In the genomic region with DNA sequence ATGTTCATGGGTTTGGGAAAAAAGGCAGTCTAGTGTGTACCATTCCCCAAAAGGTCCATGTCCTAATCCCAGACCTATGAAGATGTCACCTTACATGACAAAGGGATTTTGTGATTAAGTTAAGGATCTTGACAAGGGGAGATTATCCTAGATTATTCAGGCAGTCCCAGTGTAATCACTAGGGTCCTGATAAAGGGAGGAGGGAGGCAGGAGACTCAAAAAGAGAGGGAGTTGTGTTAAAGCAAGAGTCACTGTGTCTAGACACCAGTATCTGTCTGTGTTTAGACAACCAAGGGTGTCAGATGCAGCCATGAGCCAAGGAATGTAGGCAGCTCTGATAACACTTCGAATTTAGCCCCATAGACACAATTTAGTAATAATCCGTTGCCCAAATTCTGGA, we compare ENCODE assay signal across 17 cellular contexts.
"Had no signal": no experiment of that assay in that cellular context is flagged by ENCODE, and none has a peak within 500 bp of the region (broad histone marks: within the 10 kb centered on the region; RNA-seq: fewer than 3 reads in every experiment).

No MANE protein-coding gene starts in this region.

- FAIRE-seq: endometrium, kidney, pancreas had no signal

- H3K4me3 Mint-ChIP-seq: naive B cell, nephron had no signal

- H3K27me3 ChIP-seq: pancreas had no signal

- H3K36me3 Mint-ChIP-seq: naive B cell had no signal

- H3K4me1 Mint-ChIP-seq: naive B cell had no signal

- H3K27ac ChIP-seq: pancreas had no signal

- DNase-seq: effector memory CD4-positive, alpha-beta T cell; kidney; left cardiac atrium; left ventricle myocardium superior; mesenchymal stem cell; naive B cell; occipital lobe; pancreas; stimulated activated CD4-positive, alpha-beta T cell treated with anti-CD3 and anti-CD28 coated beads, Interleukin-2, amount 100 ng/mL, for 48 hours; stimulated activated naive CD4-positive, alpha-beta T cell treated with Interleukin-2 at 50 U/mL for 16 hours; trophoblast cell had no signal

- H3K4me3 ChIP-seq: lung, pancreas, smooth muscle cell had no signal

- H3K9me3 ChIP-seq: pancreas had no signal

- H3K27ac Mint-ChIP-seq: naive B cell, nephron, progenitor cell of endocrine pancreas had no signal

- H3K36me3 ChIP-seq: pancreas had no signal

- H3K4me1 ChIP-seq: pancreas had no signal

- ATAC-seq: esophagus mucosa, left cardiac atrium, left ventricle myocardium superior, pancreas had no signal
